27 cellular contexts compared by ENCODE assay signal in the genomic region with DNA sequence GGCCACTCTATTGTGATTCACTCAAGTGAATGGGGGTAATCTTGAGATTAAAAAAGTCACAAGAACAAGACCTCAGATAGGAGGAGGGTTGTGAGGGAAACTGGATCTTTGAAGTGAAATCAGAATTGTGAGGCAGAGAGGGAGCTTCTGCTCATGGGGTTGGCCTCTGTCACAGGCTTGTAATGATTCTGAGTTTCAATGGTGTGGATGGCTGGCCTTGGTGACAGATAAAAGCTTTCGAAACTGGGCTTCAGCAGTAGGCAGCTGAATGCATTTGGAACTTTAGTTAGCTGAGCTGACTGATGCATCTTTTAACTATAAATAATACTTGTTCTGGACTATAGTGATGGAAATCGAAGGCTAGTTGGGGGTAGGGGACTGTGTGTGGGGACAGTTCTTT. TPM values are rescaled to one million over a fixed set of nuclear protein-coding genes. Genes with fewer than 3 reads are reported as not detected.
"Had no signal": no experiment of that assay in that cellular context is flagged by ENCODE, and none has a peak within 500 bp of the region (broad histone marks: within the 10 kb centered on the region; RNA-seq: fewer than 3 reads in every experiment).

No MANE protein-coding gene starts in this region.

- ATAC-seq: activated CD8-positive, alpha-beta T cell treated with anti-CD3 and anti-CD28 coated beads for 36 hours; PC-3; T-cell had no signal

- H3K9me3 ChIP-seq: breast epithelium had no signal

- H3K36me3 ChIP-seq: breast epithelium had no signal

- H3K4me3 ChIP-seq: breast epithelium had no signal

- H3K27me3 ChIP-seq: breast epithelium had no signal

- DNase-seq: activated CD4-positive, CD25-positive, alpha-beta regulatory T cell; activated CD8-positive, alpha-beta memory T cell treated with anti-CD3 and anti-CD28 coated beads, Interleukin-2, amount 50 U/mL, for 4 hours; activated CD8-positive, alpha-beta T cell treated with anti-CD3 and anti-CD28 coated beads for 36 hours; activated gamma-delta T cell treated with Interleukin-2 at 50 U/mL for 16 hours; activated naive CD4-positive, alpha-beta T cell treated with anti-CD3 and anti-CD28 coated beads, Interleukin-2, amount 50 U/mL, for 16 hours; activated naive CD8-positive, alpha-beta T cell treated with anti-CD3 and anti-CD28 coated beads, Interleukin-2, amount 10 ng/mL, durations not matched to agents 7 days and 5 days; activated T-cell treated with anti-CD3 and anti-CD28 coated beads, Interleukin-2, amount 50 U/mL, for 72 hours; aorta; caudate nucleus; KG1; NCI-H1105 treated with DMSO at 0.1 percent for 48 hours; NCI-H1436 treated with DMSO at 0.1 percent for 48 hours; NCI-H187; NCI-H2081; NCI-H510A treated with DMSO at 0.1 percent for 48 hours; NCI-H69; PC-3; SHP77; T-cell; T-helper 2 cell had no signal

- H3K4me1 ChIP-seq: breast epithelium had no signal

- H3K27ac ChIP-seq: breast epithelium, VCaP had no signal

RNA-seq across cellular contexts. Expression of a gene that starts 12.2 kb away (rescaled TPM):
- total RNA-seq: activated CD8-positive, alpha-beta T cell treated with anti-CD3 and anti-CD28 coated beads for 36 hours; activated T-cell treated with anti-CD3 and anti-CD28 coated beads, Interleukin-2, amount 50 U/mL, for 72 hours; activated T-helper 2 cell treated with anti-CD3 and anti-CD28 coated beads, Interferon-gamma antibody, Interleukin-2, Interleukin-4, amounts not matched to agents 10 μg/mL and 5 μg/mL and 100 μg/mL, durations not matched to agents 14 hours and 24 hours and 36 hours; cerebellum; LHCN-M2; M059J; PC-3; SK-MEL-5 had no signal
- polyA plus RNA-seq: aorta had no signal

RNA-seq across cellular contexts. Expression of a gene that starts 22.2 kb away (rescaled TPM):
- total RNA-seq: activated CD8-positive, alpha-beta T cell treated with anti-CD3 and anti-CD28 coated beads for 36 hours; activated naive CD8-positive, alpha-beta T cell treated with anti-CD3 and anti-CD28 coated beads, Interleukin-2, amount 10 ng/mL, durations not matched to agents 7 days and 5 days; activated T-cell treated with anti-CD3 and anti-CD28 coated beads, Interleukin-2, amount 50 U/mL, for 72 hours; activated T-helper 2 cell treated with anti-CD3 and anti-CD28 coated beads, Interferon-gamma antibody, Interleukin-2, Interleukin-4, amounts not matched to agents 10 μg/mL and 5 μg/mL and 100 μg/mL, durations not matched to agents 14 hours and 24 hours and 36 hours; cerebellum; LHCN-M2; M059J; PC-3; SK-MEL-5 had no signal
- polyA plus RNA-seq: aorta had no signal

RNA-seq across cellular contexts. Expression of a gene that starts 46.8 kb away (rescaled TPM):
- total RNA-seq: LHCN-M2, SK-MEL-5 had no signal
